In the genomic region with DNA sequence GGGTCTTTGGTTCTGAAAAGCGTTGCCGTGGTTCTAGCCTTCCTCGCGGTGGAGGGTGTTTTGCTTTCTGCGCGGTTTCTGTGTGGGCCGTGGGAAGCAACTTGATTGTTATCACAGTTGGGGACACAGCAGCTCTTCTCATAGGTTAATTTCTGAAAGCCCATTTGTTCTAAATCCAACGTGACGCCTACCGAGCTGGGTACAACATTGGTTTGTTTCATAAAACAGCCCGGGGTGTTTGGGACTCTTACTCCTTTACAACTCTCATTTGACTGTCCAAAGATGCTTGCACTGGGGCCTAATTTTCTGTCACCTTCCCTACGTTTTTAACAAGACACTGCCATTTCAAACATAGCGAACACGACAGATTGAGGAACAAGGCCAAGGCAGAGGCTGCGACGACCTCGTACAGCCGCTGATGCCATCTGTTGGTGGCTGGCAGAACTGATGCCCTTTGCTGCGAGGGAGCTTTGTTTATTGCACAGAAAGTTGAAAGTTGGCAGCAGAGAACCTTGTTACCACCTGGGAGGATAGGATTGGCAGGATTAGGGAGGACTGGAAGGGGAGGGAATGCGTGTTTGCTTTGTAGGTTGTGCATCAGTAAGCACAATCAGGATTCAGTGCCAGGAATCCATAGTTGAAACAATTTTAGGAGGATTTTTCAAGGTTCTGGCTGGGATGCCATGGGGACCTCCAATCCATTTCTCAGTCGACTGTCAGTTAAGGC, we compare ENCODE assay signal across 8 cellular contexts.
DNase-seq lines count a peak whose midpoint lies in the region; ATAC-seq and TF ChIP-seq lines count a peak whose summit lies in the region.

No MANE protein-coding gene starts in this region.

- intact Hi-C loops in thyroid gland (cut with DNase I) = loop anchor here (5.0 to 10.0 kb wide), 3 partner anchors 98 to 209 kb away; a partner anchor contains a TSS

- H3K4me3 ChIP-seq in NB4 (ENCODE audit: low read depth, low read length) (no peak overlapping the region), trophoblast cell (ENCODE audit: low read depth, low read length) (no peak overlapping the region), thyroid gland (replicated peaks in 1 of 3) (no peak overlapping the region)

- H3K23ac ChIP-seq in trophoblast cell (ENCODE audit: low read length) = no peak overlapping the region

- H3K14ac ChIP-seq in trophoblast cell (ENCODE audit: low read length) = no peak overlapping the region

- H3K36me3 ChIP-seq in trophoblast cell (ENCODE audit: control insufficient read depth in 1 of 2, insufficient read depth in 2 of 2, low read length in 2 of 2) = no peaks in the 10 kb centered on the region
- H3K36me3 ChIP-seq in thyroid gland = no peaks in the 10 kb centered on the region

- no peak overlapping the region for H2BK5ac ChIP-seq in trophoblast cell (ENCODE audit: low read depth, low read length, poor library complexity)

- DNase-seq in AG08396 (ENCODE audit: low spot score) = peak; percentile 80
- peak; percentile 84 for DNase-seq in NB4 (ENCODE audit: low read depth)
- peak; percentile 90 for DNase-seq in activated naive CD4-positive, alpha-beta T cell treated with anti-CD3 and anti-CD28 coated beads, Interleukin-2, amount 10 ng/mL, durations not matched to agents 7 days and 5 days
- DNase-seq in glomerular endothelial cell (ENCODE audit: extremely low read depth, low read depth, low spot score) = peak; percentile 60
- peak; percentile 62 to 78 for DNase-seq in trophoblast cell
- peak; percentile 87 to 89 for DNase-seq in thyroid gland

- H3K27me3 ChIP-seq in trophoblast cell (ENCODE audit: insufficient read depth, low read length) (no peaks in the 10 kb centered on the region), thyroid gland (no peaks in the 10 kb centered on the region)

- H2BK120ac ChIP-seq in trophoblast cell (ENCODE audit: insufficient read depth, low read length, poor library complexity) = no peak overlapping the region

- H3K9me3 ChIP-seq in trophoblast cell (ENCODE audit: insufficient read depth, low read depth, low read length) (no peaks in the 10 kb centered on the region), thyroid gland (no peaks in the 10 kb centered on the region)

- H3K4ac ChIP-seq in trophoblast cell (ENCODE audit: low read depth, low read length) = no peak overlapping the region

- H3K4me3 Mint-ChIP-seq in activated naive CD4-positive, alpha-beta T cell treated with anti-CD3 and anti-CD28 coated beads, Interleukin-2, amount 10 ng/mL, durations not matched to agents 7 days and 5 days = peak overlapping the region; percentile 68

- no peak overlapping the region for H4K8ac ChIP-seq in trophoblast cell (ENCODE audit: low read depth, low read length)

- H4K91ac ChIP-seq in trophoblast cell (ENCODE audit: low read depth, low read length) = no peak overlapping the region

- CTCF ChIA-PET in activated naive CD4-positive, alpha-beta T cell treated with anti-CD3 and anti-CD28 coated beads, Interleukin-2, amount 10 ng/mL, durations not matched to agents 7 days and 5 days (lab: Charles Lee) = interaction anchor here (0.6 to 6.0 kb wide), 22 partner anchors 9 to 128 kb away, joined by 3 to 161 read pairs (median 4); a partner anchor contains a TSS

- no peak overlapping the region for H2AFZ ChIP-seq in trophoblast cell (ENCODE audit: insufficient read depth, low read length, poor library complexity)

- no peaks in the 10 kb centered on the region for H3K79me1 ChIP-seq in trophoblast cell (ENCODE audit: low read length)

- H3K4me1 Mint-ChIP-seq in activated naive CD4-positive, alpha-beta T cell treated with anti-CD3 and anti-CD28 coated beads, Interleukin-2, amount 10 ng/mL, durations not matched to agents 7 days and 5 days = peaks cover 73% of the 10 kb centered on the region

- H3K27me3 Mint-ChIP-seq in activated naive CD4-positive, alpha-beta T cell treated with anti-CD3 and anti-CD28 coated beads, Interleukin-2, amount 10 ng/mL, durations not matched to agents 7 days and 5 days = no peaks in the 10 kb centered on the region

- no peak overlapping the region for H3K9ac ChIP-seq in trophoblast cell (ENCODE audit: low read length)

- H3K79me2 ChIP-seq in trophoblast cell (ENCODE audit: control insufficient read depth, insufficient read depth, low read length, poor library complexity) = no peaks in the 10 kb centered on the region

- no peak overlapping the region for H3K4me2 ChIP-seq in trophoblast cell (ENCODE audit: low read length)

- H3K4me1 ChIP-seq in trophoblast cell (ENCODE audit: control insufficient read depth in 1 of 2, insufficient read depth in 2 of 2, low read length in 2 of 2) (peaks cover 0 to 2% of the 10 kb centered on the region in 2 experiments), thyroid gland (peaks cover 4 to 37% of the 10 kb centered on the region in 2 donors)

- H2AK5ac ChIP-seq in trophoblast cell (ENCODE audit: low read length) = no peak overlapping the region

- H3K18ac ChIP-seq in trophoblast cell (ENCODE audit: low read length) = no peak overlapping the region

- peak; percentile 78 for ATAC-seq in GM19438 (IDR thresholded peaks at IDR 0.05; ENCODE audit: low read depth, unreplicated experiment)
- peak; percentile 90 for ATAC-seq in SK-N-SH treated with all-trans-retinoic acid at 6 μM for 48 hours

- peaks cover 4% of the 10 kb centered on the region for H3K9me3 Mint-ChIP-seq in activated naive CD4-positive, alpha-beta T cell treated with anti-CD3 and anti-CD28 coated beads, Interleukin-2, amount 10 ng/mL, durations not matched to agents 7 days and 5 days

- H3K36me3 Mint-ChIP-seq in activated naive CD4-positive, alpha-beta T cell treated with anti-CD3 and anti-CD28 coated beads, Interleukin-2, amount 10 ng/mL, durations not matched to agents 7 days and 5 days = peaks cover 9% of the 10 kb centered on the region

- H3K27ac ChIP-seq in trophoblast cell (ENCODE audit: low read depth, low read length) (no peak overlapping the region), thyroid gland (peak overlapping the region; percentile 5 to 75 (median 56))

- no peak overlapping the region for H2BK12ac ChIP-seq in trophoblast cell (ENCODE audit: low read length)

- TF ChIP-seq POLR2A in NB4 (IDR thresholded peaks at IDR 0.05; ENCODE audit: extremely low read depth, insufficient read length) = no peak
- TF ChIP-seq POLR2A in thyroid gland (IDR thresholded peaks at IDR 0.05) = peak in 1 of 2 donors; percentile 10

- WGBS in trophoblast cell (ENCODE audit: extremely low coverage, insufficient coverage, insufficient read length) = no CpG with 5 or more reads among the region's 21 CpGs
- WGBS in thyroid gland, 2 donors = 40 to 43% methylated on average over 21 of the region's 21 CpGs

- TF ChIP-seq CTCF in NB4 (IDR thresholded peaks at IDR 0.05; ENCODE audit: low read depth, low read length) = peak; percentile 95
- TF ChIP-seq CTCF in thyroid gland (IDR thresholded peaks at IDR 0.05) = peak; percentile 72 to 97 (median 93)

- peak overlapping the region; percentile 95 for H3K27ac Mint-ChIP-seq in activated naive CD4-positive, alpha-beta T cell treated with anti-CD3 and anti-CD28 coated beads, Interleukin-2, amount 10 ng/mL, durations not matched to agents 7 days and 5 days

- no peak overlapping the region for H4K12ac ChIP-seq in trophoblast cell (ENCODE audit: low read depth, low read length)

TF ChIP-seq in SK-N-SH treated with all-trans-retinoic acid at 6 μM for 48 hours, 23 proteins besides CTCF, POLR2A, EP300 and RAD21:
- TF ChIP-seq GLIS3 (CRISPR knock-in tag; IDR thresholded peaks at IDR 0.05) (0 out of 2 replicates have a peak, but pooled peaks have one; percentile 30), OSR1 (CRISPR knock-in tag; IDR thresholded peaks at IDR 0.05) (no peak), ZFP3 (CRISPR knock-in tag; IDR thresholded peaks at IDR 0.05) (peak; percentile 86), CSDC2 (CRISPR knock-in tag; IDR thresholded peaks at IDR 0.05) (peak; percentile 86; the same call in 1 of the 2 replicates), TOX (CRISPR knock-in tag; IDR thresholded peaks at IDR 0.05; ENCODE audit: borderline replicate concordance) (no peak)
- TF ChIP-seq, protein P1, sequence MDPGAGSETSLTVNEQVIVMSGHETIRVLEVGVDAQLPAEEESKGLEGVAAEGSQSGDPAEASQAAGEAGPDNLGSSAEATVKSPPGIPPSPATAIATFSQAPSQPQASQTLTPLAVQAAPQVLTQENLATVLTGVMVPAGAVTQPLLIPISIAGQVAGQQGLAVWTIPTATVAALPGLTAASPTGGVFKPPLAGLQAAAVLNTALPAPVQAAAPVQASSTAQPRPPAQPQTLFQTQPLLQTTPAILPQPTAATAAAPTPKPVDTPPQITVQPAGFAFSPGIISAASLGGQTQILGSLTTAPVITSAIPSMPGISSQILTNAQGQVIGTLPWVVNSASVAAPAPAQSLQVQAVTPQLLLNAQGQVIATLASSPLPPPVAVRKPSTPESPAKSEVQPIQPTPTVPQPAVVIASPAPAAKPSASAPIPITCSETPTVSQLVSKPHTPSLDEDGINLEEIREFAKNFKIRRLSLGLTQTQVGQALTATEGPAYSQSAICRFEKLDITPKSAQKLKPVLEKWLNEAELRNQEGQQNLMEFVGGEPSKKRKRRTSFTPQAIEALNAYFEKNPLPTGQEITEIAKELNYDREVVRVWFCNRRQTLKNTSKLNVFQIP (CRISPR knock-in tag; IDR thresholded peaks at IDR 0.05; ENCODE audit: borderline replicate concordance, low read depth) = 0 out of 2 replicates have a peak, but pooled peaks have one; percentile 31
- TF ChIP-seq, protein P2, sequence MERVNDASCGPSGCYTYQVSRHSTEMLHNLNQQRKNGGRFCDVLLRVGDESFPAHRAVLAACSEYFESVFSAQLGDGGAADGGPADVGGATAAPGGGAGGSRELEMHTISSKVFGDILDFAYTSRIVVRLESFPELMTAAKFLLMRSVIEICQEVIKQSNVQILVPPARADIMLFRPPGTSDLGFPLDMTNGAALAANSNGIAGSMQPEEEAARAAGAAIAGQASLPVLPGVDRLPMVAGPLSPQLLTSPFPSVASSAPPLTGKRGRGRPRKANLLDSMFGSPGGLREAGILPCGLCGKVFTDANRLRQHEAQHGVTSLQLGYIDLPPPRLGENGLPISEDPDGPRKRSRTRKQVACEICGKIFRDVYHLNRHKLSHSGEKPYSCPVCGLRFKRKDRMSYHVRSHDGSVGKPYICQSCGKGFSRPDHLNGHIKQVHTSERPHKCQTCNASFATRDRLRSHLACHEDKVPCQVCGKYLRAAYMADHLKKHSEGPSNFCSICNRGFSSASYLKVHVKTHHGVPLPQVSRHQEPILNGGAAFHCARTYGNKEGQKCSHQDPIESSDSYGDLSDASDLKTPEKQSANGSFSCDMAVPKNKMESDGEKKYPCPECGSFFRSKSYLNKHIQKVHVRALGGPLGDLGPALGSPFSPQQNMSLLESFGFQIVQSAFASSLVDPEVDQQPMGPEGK (CRISPR knock-in tag; IDR thresholded peaks at IDR 0.05; ENCODE audit: borderline replicate concordance) = no peak
